In the genomic region with DNA sequence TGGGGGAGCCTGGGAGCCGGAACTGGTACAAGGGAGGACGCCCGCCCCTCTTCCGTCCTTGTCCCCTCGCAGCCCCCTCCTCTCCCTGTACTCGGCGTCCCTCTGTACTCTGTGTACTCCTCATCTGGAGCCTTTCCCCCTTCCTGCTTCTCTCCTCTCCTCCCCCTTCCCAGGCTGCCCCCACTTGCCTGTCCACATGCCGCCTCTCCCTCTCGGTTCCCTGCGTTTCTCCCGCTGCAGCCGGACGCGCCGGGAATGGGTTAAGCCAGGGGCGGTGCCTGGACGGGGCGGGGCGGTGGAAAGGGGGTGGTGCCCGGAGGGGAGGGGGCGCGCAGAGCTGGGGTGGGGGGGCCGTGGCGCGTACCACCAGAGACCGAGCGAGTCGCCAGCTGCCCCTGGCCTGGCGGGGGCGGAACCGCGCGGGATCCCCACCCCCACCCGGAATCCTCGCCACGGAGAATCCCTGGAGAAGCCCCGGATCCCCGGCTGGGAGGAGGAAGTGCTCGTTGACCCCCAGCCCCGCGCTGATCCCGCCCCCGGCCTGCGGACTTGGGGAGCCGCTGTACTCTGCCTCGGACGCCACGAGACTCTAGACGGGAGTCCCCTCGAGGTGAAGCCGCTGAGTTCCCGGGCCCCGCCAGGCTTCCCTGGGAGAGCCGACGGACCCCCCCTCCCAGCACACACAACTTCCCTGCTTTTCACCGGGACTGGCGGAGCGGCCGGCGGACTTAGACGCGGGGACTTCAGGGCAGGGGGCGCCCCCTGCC, we compare ENCODE assay signal across 1 cellular context.
TF ChIP-seq lines count a peak whose summit lies in the region.

No MANE protein-coding gene starts in this region.

TF ChIP-seq in HepG2, 621 proteins besides CTCF, POLR2A, EP300 and RAD21 (continued from another document):
- TF ChIP-seq, protein P1, sequence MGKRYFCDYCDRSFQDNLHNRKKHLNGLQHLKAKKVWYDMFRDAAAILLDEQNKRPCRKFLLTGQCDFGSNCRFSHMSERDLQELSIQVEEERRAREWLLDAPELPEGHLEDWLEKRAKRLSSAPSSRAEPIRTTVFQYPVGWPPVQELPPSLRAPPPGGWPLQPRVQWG (CRISPR knock-in tag; IDR thresholded peaks at IDR 0.05; ENCODE audit: borderline replicate concordance, low read depth): no peak
- TF ChIP-seq, protein P2, sequence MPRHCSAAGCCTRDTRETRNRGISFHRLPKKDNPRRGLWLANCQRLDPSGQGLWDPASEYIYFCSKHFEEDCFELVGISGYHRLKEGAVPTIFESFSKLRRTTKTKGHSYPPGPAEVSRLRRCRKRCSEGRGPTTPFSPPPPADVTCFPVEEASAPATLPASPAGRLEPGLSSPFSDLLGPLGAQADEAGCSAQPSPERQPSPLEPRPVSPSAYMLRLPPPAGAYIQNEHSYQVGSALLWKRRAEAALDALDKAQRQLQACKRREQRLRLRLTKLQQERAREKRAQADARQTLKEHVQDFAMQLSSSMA (CRISPR knock-in tag; IDR thresholded peaks at IDR 0.05): no peak
- TF ChIP-seq ZNF816 (CRISPR knock-in tag; IDR thresholded peaks at IDR 0.05; ENCODE audit: borderline replicate concordance) (no peak), FOXA3 (CRISPR knock-in tag; IDR thresholded peaks at IDR 0.05) (no peak; the same call in 1 of the 2 replicates), ZNF781 (CRISPR knock-in tag; IDR thresholded peaks at IDR 0.05; ENCODE audit: borderline replicate concordance, not compliant biosample characterization) (no peak), HMG20A (CRISPR knock-in tag; IDR thresholded peaks at IDR 0.05; ENCODE audit: borderline replicate concordance) (no peak), SIN3A (IDR thresholded peaks at IDR 0.05; ENCODE audit: borderline replicate concordance, low read depth, low read length) (peak; percentile 85; the same call in 1 of the 2 replicates), RFX1 (IDR thresholded peaks at IDR 0.05) (no peak), ZNF431 (CRISPR knock-in tag; IDR thresholded peaks at IDR 0.05; ENCODE audit: borderline replicate concordance, low read depth) (no peak; the same call in 1 of the 2 replicates), RELA (CRISPR knock-in tag; IDR thresholded peaks at IDR 0.05) (no peak), SMYD3 (CRISPR knock-in tag; IDR thresholded peaks at IDR 0.05) (no peak), ZFY (CRISPR knock-in tag; IDR thresholded peaks at IDR 0.05) (no peak), ZNF337 (CRISPR knock-in tag; IDR thresholded peaks at IDR 0.05; ENCODE audit: borderline replicate concordance, low read depth) (no peak), ZNF354B (CRISPR knock-in tag; IDR thresholded peaks at IDR 0.05) (no peak), KLF9 (CRISPR knock-in tag; IDR thresholded peaks at IDR 0.05; ENCODE audit: low read depth) (no peak), SIN3B (IDR thresholded peaks at IDR 0.05; ENCODE audit: low read length) (no peak), CAMTA2 (CRISPR knock-in tag; IDR thresholded peaks at IDR 0.05; ENCODE audit: borderline replicate concordance) (no peak), ZNF713 (CRISPR knock-in tag; IDR thresholded peaks at IDR 0.05) (no peak), ZNF616 (CRISPR knock-in tag; IDR thresholded peaks at IDR 0.05; ENCODE audit: low read depth) (0 out of 2 replicates have a peak, but pooled peaks have one; percentile 30), ZNF331 (CRISPR knock-in tag; IDR thresholded peaks at IDR 0.05) (0 out of 2 replicates have a peak, but pooled peaks have one; percentile 38), RAD51 (IDR thresholded peaks at IDR 0.05; ENCODE audit: borderline replicate concordance) (no peak), ZNF577 (CRISPR knock-in tag; IDR thresholded peaks at IDR 0.05; ENCODE audit: borderline replicate concordance, low read depth) (no peak), ZFP82 (CRISPR knock-in tag; IDR thresholded peaks at IDR 0.05; ENCODE audit: borderline replicate concordance) (no peak), ATF7-NPFF (CRISPR knock-in tag; IDR thresholded peaks at IDR 0.05; ENCODE audit: low read depth) (peak; percentile 32; the same call in 1 of the 2 replicates), SMAD1 (CRISPR knock-in tag; IDR thresholded peaks at IDR 0.05; ENCODE audit: borderline replicate concordance, low read depth) (no peak), PITX1 (CRISPR knock-in tag; IDR thresholded peaks at IDR 0.05) (peak; percentile 56; the same call in 1 of the 2 replicates), ATRX (CRISPR knock-in tag; IDR thresholded peaks at IDR 0.05; ENCODE audit: borderline replicate concordance) (no peak), ZNF234 (CRISPR knock-in tag; conservative IDR thresholded peaks at IDR 0.05) (no peak), FOSL1 (CRISPR knock-in tag; IDR thresholded peaks at IDR 0.05; ENCODE audit: borderline replicate concordance) (no peak), AKAP8 (CRISPR knock-in tag; IDR thresholded peaks at IDR 0.05) (0 out of 2 replicates have a peak, but pooled peaks have one; percentile 55), NFE2 (CRISPR knock-in tag; IDR thresholded peaks at IDR 0.05) (no peak)
- TF ChIP-seq, protein P3, sequence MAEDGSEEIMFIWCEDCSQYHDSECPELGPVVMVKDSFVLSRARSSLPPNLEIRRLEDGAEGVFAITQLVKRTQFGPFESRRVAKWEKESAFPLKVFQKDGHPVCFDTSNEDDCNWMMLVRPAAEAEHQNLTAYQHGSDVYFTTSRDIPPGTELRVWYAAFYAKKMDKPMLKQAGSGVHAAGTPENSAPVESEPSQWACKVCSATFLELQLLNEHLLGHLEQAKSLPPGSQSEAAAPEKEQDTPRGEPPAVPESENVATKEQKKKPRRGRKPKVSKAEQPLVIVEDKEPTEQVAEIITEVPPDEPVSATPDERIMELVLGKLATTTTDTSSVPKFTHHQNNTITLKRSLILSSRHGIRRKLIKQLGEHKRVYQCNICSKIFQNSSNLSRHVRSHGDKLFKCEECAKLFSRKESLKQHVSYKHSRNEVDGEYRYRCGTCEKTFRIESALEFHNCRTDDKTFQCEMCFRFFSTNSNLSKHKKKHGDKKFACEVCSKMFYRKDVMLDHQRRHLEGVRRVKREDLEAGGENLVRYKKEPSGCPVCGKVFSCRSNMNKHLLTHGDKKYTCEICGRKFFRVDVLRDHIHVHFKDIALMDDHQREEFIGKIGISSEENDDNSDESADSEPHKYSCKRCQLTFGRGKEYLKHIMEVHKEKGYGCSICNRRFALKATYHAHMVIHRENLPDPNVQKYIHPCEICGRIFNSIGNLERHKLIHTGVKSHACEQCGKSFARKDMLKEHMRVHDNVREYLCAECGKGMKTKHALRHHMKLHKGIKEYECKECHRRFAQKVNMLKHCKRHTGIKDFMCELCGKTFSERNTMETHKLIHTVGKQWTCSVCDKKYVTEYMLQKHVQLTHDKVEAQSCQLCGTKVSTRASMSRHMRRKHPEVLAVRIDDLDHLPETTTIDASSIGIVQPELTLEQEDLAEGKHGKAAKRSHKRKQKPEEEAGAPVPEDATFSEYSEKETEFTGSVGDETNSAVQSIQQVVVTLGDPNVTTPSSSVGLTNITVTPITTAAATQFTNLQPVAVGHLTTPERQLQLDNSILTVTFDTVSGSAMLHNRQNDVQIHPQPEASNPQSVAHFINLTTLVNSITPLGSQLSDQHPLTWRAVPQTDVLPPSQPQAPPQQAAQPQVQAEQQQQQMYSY (CRISPR knock-in tag; IDR thresholded peaks at IDR 0.05): peak; percentile 10; the same call in 1 of the 2 replicates
- TF ChIP-seq, protein P4, sequence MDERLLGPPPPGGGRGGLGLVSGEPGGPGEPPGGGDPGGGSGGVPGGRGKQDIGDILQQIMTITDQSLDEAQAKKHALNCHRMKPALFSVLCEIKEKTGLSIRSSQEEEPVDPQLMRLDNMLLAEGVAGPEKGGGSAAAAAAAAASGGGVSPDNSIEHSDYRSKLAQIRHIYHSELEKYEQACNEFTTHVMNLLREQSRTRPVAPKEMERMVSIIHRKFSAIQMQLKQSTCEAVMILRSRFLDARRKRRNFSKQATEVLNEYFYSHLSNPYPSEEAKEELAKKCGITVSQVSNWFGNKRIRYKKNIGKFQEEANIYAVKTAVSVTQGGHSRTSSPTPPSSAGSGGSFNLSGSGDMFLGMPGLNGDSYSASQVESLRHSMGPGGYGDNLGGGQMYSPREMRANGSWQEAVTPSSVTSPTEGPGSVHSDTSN (CRISPR knock-in tag; IDR thresholded peaks at IDR 0.05): no peak
- TF ChIP-seq, protein P5, sequence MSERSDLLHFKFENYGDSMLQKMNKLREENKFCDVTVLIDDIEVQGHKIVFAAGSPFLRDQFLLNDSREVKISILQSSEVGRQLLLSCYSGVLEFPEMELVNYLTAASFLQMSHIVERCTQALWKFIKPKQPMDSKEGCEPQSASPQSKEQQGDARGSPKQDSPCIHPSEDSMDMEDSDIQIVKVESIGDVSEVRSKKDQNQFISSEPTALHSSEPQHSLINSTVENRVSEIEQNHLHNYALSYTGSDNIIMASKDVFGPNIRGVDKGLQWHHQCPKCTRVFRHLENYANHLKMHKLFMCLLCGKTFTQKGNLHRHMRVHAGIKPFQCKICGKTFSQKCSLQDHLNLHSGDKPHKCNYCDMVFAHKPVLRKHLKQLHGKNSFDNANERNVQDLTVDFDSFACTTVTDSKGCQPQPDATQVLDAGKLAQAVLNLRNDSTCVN (CRISPR knock-in tag; IDR thresholded peaks at IDR 0.05; ENCODE audit: borderline replicate concordance): no peak
- TF ChIP-seq, protein P6, sequence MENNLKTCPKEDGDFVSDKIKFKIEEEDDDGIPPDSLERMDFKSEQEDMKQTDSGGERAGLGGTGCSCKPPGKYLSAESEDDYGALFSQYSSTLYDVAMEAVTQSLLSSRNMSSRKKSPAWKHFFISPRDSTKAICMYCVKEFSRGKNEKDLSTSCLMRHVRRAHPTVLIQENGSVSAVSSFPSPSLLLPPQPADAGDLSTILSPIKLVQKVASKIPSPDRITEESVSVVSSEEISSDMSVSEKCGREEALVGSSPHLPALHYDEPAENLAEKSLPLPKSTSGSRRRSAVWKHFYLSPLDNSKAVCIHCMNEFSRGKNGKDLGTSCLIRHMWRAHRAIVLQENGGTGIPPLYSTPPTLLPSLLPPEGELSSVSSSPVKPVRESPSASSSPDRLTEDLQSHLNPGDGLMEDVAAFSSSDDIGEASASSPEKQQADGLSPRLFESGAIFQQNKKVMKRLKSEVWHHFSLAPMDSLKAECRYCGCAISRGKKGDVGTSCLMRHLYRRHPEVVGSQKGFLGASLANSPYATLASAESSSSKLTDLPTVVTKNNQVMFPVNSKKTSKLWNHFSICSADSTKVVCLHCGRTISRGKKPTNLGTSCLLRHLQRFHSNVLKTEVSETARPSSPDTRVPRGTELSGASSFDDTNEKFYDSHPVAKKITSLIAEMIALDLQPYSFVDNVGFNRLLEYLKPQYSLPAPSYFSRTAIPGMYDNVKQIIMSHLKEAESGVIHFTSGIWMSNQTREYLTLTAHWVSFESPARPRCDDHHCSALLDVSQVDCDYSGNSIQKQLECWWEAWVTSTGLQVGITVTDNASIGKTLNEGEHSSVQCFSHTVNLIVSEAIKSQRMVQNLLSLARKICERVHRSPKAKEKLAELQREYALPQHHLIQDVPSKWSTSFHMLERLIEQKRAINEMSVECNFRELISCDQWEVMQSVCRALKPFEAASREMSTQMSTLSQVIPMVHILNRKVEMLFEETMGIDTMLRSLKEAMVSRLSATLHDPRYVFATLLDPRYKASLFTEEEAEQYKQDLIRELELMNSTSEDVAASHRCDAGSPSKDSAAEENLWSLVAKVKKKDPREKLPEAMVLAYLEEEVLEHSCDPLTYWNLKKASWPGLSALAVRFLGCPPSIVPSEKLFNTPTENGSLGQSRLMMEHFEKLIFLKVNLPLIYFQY (CRISPR knock-in tag; IDR thresholded peaks at IDR 0.05; ENCODE audit: borderline replicate concordance): no peak
- TF ChIP-seq, protein P7, sequence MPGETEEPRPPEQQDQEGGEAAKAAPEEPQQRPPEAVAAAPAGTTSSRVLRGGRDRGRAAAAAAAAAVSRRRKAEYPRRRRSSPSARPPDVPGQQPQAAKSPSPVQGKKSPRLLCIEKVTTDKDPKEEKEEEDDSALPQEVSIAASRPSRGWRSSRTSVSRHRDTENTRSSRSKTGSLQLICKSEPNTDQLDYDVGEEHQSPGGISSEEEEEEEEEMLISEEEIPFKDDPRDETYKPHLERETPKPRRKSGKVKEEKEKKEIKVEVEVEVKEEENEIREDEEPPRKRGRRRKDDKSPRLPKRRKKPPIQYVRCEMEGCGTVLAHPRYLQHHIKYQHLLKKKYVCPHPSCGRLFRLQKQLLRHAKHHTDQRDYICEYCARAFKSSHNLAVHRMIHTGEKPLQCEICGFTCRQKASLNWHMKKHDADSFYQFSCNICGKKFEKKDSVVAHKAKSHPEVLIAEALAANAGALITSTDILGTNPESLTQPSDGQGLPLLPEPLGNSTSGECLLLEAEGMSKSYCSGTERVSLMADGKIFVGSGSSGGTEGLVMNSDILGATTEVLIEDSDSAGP (CRISPR knock-in tag; IDR thresholded peaks at IDR 0.05; ENCODE audit: borderline replicate concordance): peak; percentile 80; the same call in 1 of the 2 replicates
- TF ChIP-seq, protein P8, sequence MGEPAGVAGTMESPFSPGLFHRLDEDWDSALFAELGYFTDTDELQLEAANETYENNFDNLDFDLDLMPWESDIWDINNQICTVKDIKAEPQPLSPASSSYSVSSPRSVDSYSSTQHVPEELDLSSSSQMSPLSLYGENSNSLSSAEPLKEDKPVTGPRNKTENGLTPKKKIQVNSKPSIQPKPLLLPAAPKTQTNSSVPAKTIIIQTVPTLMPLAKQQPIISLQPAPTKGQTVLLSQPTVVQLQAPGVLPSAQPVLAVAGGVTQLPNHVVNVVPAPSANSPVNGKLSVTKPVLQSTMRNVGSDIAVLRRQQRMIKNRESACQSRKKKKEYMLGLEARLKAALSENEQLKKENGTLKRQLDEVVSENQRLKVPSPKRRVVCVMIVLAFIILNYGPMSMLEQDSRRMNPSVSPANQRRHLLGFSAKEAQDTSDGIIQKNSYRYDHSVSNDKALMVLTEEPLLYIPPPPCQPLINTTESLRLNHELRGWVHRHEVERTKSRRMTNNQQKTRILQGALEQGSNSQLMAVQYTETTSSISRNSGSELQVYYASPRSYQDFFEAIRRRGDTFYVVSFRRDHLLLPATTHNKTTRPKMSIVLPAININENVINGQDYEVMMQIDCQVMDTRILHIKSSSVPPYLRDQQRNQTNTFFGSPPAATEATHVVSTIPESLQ (CRISPR knock-in tag; conservative IDR thresholded peaks at IDR 0.05): no peak
- TF ChIP-seq, protein P9, sequence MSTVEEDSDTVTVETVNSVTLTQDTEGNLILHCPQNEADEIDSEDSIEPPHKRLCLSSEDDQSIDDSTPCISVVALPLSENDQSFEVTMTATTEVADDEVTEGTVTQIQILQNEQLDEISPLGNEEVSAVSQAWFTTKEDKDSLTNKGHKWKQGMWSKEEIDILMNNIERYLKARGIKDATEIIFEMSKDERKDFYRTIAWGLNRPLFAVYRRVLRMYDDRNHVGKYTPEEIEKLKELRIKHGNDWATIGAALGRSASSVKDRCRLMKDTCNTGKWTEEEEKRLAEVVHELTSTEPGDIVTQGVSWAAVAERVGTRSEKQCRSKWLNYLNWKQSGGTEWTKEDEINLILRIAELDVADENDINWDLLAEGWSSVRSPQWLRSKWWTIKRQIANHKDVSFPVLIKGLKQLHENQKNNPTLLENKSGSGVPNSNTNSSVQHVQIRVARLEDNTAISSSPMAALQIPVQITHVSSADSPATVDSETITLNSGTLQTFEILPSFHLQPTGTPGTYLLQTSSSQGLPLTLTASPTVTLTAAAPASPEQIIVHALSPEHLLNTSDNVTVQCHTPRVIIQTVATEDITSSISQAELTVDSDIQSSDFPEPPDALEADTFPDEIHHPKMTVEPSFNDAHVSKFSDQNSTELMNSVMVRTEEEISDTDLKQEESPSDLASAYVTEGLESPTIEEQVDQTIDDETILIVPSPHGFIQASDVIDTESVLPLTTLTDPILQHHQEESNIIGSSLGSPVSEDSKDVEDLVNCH (CRISPR knock-in tag; IDR thresholded peaks at IDR 0.05): peak; percentile 7; the same call in 1 of the 2 replicates
